7 cellular contexts compared by ENCODE assay signal in genomic region chr6:152380993-152381898, GRCh38.
DNase-seq lines count a peak whose midpoint lies in the region; ATAC-seq and TF ChIP-seq lines count a peak whose summit lies in the region.

No MANE protein-coding gene starts in this region.

- H3K9me3 ChIP-seq in MG63 (no peaks in the 10 kb centered on the region), colonic mucosa (no peaks in the 10 kb centered on the region), subcutaneous abdominal adipose tissue (ENCODE audit: control insufficient read depth in 5 of 5, low read length in 5 of 5) (no peaks in the 10 kb centered on the region)

- H3K4me1 ChIP-seq in colonic mucosa: no peaks in the 10 kb centered on the region
- H3K4me1 ChIP-seq in subcutaneous abdominal adipose tissue (ENCODE audit: control insufficient read depth in 5 of 5, insufficient read depth in 5 of 5, low read length in 5 of 5): peaks cover 0 to 12% (median 6%) of the 10 kb centered on the region in 5 donors

- TF ChIP-seq CTCF in colonic mucosa (IDR thresholded peaks at IDR 0.05): no peak

- peak overlapping the region; percentile 63 for H3K27ac ChIP-seq in colonic mucosa
- peak overlapping the region; percentile 95 for H3K27ac ChIP-seq in subcutaneous abdominal adipose tissue (ENCODE audit: low read depth, low read length)

- intact Hi-C loops in colonic mucosa (cut with DNase I): no loop called here

- no peak for ATAC-seq in GM19397 (IDR thresholded peaks at IDR 0.05; ENCODE audit: unreplicated experiment)

- peak overlapping the region; percentile 55 for H3K4me3 ChIP-seq in MG63
- H3K4me3 ChIP-seq in colonic mucosa: peak overlapping the region; percentile 4
- peak overlapping the region; percentile 69 to 99 (median 86) for H3K4me3 ChIP-seq in subcutaneous abdominal adipose tissue (ENCODE audit: low read depth in 1 of 5, low read length in 5 of 5)

- H3K36me3 ChIP-seq in MG63: peaks cover 1% of the 10 kb centered on the region; the same call in 1 of the 2 replicates
- no peaks in the 10 kb centered on the region for H3K36me3 ChIP-seq in colonic mucosa
- H3K36me3 ChIP-seq in subcutaneous abdominal adipose tissue (ENCODE audit: control insufficient read depth in 5 of 5, insufficient read depth in 5 of 5, low read length in 5 of 5): peaks cover 0 to 2% (median 2%) of the 10 kb centered on the region in 5 donors

- DNase-seq in MG63: peak; percentile 83
- peak; percentile 44 for DNase-seq in colonic mucosa
- DNase-seq in left kidney (ENCODE audit: low read depth, low spot score): peak; percentile 89
- DNase-seq in NCI-H128 (lab: John Stamatoyannopoulos, UW; ENCODE audit: unreplicated experiment): no peak
- DNase-seq in stimulated activated naive CD4-positive, alpha-beta T cell (lab: John Stamatoyannopoulos, UW): no peak

- H3K27me3 ChIP-seq in MG63: no peaks in the 10 kb centered on the region
- H3K27me3 ChIP-seq in colonic mucosa: no peaks in the 10 kb centered on the region
- no peaks in the 10 kb centered on the region for H3K27me3 ChIP-seq in subcutaneous abdominal adipose tissue (ENCODE audit: control insufficient read depth in 5 of 5, insufficient read depth in 4 of 5, low read length in 5 of 5)

- H3K9ac ChIP-seq in colonic mucosa (ENCODE audit: low read depth in 2 of 2, low read length in 2 of 2) (peak overlapping the region in 1 of 2 donors; percentile 40), subcutaneous abdominal adipose tissue (ENCODE audit: low read length in 5 of 5) (peak overlapping the region; percentile 49 to 98 (median 82))

Comparison
In these comparisons a context has a peak if more than half of its experiments do, and no peak if none do; other contexts are left out.
1. DNase-seq: peak in MG63 (single experiment), colonic mucosa (single experiment) and left kidney (single experiment); none in NCI-H128 (single experiment) and stimulated activated naive CD4-positive, alpha-beta T cell (0 of 6).
2. H3K4me3 ChIP-seq: peak in every context shown above with its lines; median percentile 86 in subcutaneous abdominal adipose tissue; 55 in MG63; 4 in colonic mucosa.